Comparison of ENCODE assay signal across 19 cellular contexts in the genomic region with DNA sequence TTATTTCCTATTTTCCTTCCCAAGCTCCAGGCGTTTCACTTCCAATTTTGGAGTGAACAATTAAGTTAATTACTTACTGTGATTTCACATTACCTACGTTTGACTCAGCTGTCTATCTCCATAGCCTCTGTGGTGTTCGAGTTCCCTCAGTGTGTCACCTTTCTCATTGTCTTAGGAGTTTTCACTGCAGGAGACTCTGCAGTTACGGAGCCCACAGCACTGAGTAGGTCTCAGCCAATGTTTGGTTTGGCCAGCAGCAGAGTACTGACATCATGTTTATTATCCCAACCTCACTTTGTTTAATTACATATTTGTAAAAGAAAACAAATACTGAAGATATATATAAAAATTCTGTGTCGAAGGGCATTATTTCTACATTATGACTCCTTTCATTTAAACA.
DNase-seq lines count a peak whose midpoint lies in the region; ATAC-seq and TF ChIP-seq lines count a peak whose summit lies in the region.
"Had no signal": no experiment of that assay in that cellular context is flagged by ENCODE, and none has a peak within 500 bp of the region (broad histone marks: within the 10 kb centered on the region; RNA-seq: fewer than 3 reads in every experiment).

No MANE protein-coding gene starts in this region.

- POLR2A ChIA-PET in WTC11 (lab: Charles Lee) = no interaction called here

- no peak overlapping the region for H3K27ac Mint-ChIP-seq in WTC11
- H3K27ac Mint-ChIP-seq: CD14-positive monocyte; CD4-positive, alpha-beta memory T cell; HFFc6 had no signal

- ATAC-seq in omental fat pad (ENCODE audit: low FRiP score) (no peak), WTC11 (no peak), upper lobe of right lung (no peak)
- ATAC-seq: HCT116 had no signal

- no peaks in the 10 kb centered on the region for H3K27me3 Mint-ChIP-seq in WTC11 (ENCODE audit: low read depth)
- H3K27me3 Mint-ChIP-seq: CD4-positive, alpha-beta memory T cell had no signal

- H3K36me3 ChIP-seq in MG63 (no peaks in the 10 kb centered on the region), upper lobe of right lung (no peaks in the 10 kb centered on the region)
- H3K36me3 ChIP-seq: BLaER1 had no signal

- no peaks in the 10 kb centered on the region for H3K4me1 Mint-ChIP-seq in WTC11
- H3K4me1 Mint-ChIP-seq: CD14-positive monocyte; CD4-positive, alpha-beta memory T cell had no signal

- H3K9me3 Mint-ChIP-seq in WTC11 = peaks cover 6% of the 10 kb centered on the region

- no peak overlapping the region for H3K4me3 ChIP-seq in MG63
- H3K4me3 ChIP-seq in upper lobe of right lung = no peak overlapping the region
- H3K4me3 ChIP-seq: BLaER1 had no signal

- H3K9me3 ChIP-seq in MG63 (no peaks in the 10 kb centered on the region), upper lobe of right lung (no peaks in the 10 kb centered on the region)
- H3K9me3 ChIP-seq: BLaER1 had no signal

- peak in 2 of 3 experiments; percentile 6 to 49 for DNase-seq in NCI-H1417 (lab: John Stamatoyannopoulos, UW)
- DNase-seq in NCI-H1417 treated with DMSO at 0.1 percent for 48 hours (lab: John Stamatoyannopoulos, UW) = no peak
- peak; percentile 2 for DNase-seq in MG63
- DNase-seq in NCI-H2081 treated with DMSO at 0.1 percent for 48 hours (lab: John Stamatoyannopoulos, UW) = peak; percentile 59
- peak; percentile 75 for DNase-seq in NCI-H774 (lab: John Stamatoyannopoulos, UW)
- DNase-seq in omental fat pad (ENCODE audit: low spot score) = no peak
- DNase-seq in WTC11 (ENCODE audit: low spot score) = no peak
- no peak for DNase-seq in upper lobe of right lung
- DNase-seq: 8988T; Calu3; CD4-positive, alpha-beta memory T cell; DMS79 treated with DMSO at 0.1 percent for 48 hours; GF-D8; GOT3; H7; HFFc6 had no signal

- intact Hi-C loops in upper lobe of right lung (cut with DNase I) = no loop called here

- H3K36me3 Mint-ChIP-seq in WTC11 = no peaks in the 10 kb centered on the region
- H3K36me3 Mint-ChIP-seq: CD14-positive monocyte; CD4-positive, alpha-beta memory T cell had no signal

- CTCF ChIA-PET in WTC11 (lab: Charles Lee) = no interaction called here

- H3K4me3 Mint-ChIP-seq in WTC11 = no peak overlapping the region
- H3K4me3 Mint-ChIP-seq: CD14-positive monocyte; CD4-positive, alpha-beta memory T cell; HFFc6 had no signal

- TF ChIP-seq CTCF in omental fat pad (IDR thresholded peaks at IDR 0.05) (no peak), WTC11 (IDR thresholded peaks at IDR 0.05) (no peak), upper lobe of right lung (IDR thresholded peaks at IDR 0.05) (no peak)

- no peak overlapping the region for H3K27ac ChIP-seq in upper lobe of right lung
- H3K27ac ChIP-seq: BLaER1 had no signal

- H3K27me3 ChIP-seq in MG63 (no peaks in the 10 kb centered on the region), upper lobe of right lung (no peaks in the 10 kb centered on the region)
- H3K27me3 ChIP-seq: BLaER1 had no signal

- no peaks in the 10 kb centered on the region for H3K4me1 ChIP-seq in upper lobe of right lung

TF ChIP-seq in WTC11, 78 proteins besides CTCF, POLR2A, EP300 and RAD21:
- TF ChIP-seq, protein P1, sequence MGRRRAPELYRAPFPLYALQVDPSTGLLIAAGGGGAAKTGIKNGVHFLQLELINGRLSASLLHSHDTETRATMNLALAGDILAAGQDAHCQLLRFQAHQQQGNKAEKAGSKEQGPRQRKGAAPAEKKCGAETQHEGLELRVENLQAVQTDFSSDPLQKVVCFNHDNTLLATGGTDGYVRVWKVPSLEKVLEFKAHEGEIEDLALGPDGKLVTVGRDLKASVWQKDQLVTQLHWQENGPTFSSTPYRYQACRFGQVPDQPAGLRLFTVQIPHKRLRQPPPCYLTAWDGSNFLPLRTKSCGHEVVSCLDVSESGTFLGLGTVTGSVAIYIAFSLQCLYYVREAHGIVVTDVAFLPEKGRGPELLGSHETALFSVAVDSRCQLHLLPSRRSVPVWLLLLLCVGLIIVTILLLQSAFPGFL (CRISPR knock-in tag; IDR thresholded peaks at IDR 0.05; ENCODE audit: borderline replicate concordance) = no peak
- no peak for TF ChIP-seq FOXJ3 (CRISPR knock-in tag; IDR thresholded peaks at IDR 0.05; ENCODE audit: borderline replicate concordance)
- TF ChIP-seq, protein P2, sequence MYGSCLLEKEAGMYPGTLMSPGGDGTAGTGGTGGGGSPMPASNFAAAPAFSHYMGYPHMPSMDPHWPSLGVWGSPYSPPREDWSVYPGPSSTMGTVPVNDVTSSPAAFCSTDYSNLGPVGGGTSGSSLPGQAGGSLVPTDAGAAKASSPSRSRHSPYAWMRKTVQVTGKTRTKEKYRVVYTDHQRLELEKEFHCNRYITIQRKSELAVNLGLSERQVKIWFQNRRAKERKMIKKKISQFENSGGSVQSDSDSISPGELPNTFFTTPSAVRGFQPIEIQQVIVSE (CRISPR knock-in tag; IDR thresholded peaks at IDR 0.05; ENCODE audit: borderline replicate concordance) = no peak

Comparison
In these comparisons a context has a peak if more than half of its experiments do, and no peak if none do; other contexts are left out.
1. DNase-seq: peak in NCI-H1417 (2 of 3), MG63 (single experiment), NCI-H2081 treated with DMSO at 0.1 percent for 48 hours (single experiment) and NCI-H774 (single experiment); none in NCI-H1417 treated with DMSO at 0.1 percent for 48 hours (single experiment), omental fat pad (single experiment), WTC11 (single experiment) and upper lobe of right lung (single experiment).